In genomic region chr7:121689749-121690148, GRCh38 we compare ENCODE assay signal across 19 cellular contexts.
DNase-seq lines count a peak whose midpoint lies in the region; ATAC-seq, FAIRE-seq and TF ChIP-seq lines count a peak whose summit lies in the region.
"Had no signal": no experiment of that assay in that cellular context is flagged by ENCODE, and none has a peak within 500 bp of the region (broad histone marks: within the 10 kb centered on the region; RNA-seq: fewer than 3 reads in every experiment).

No MANE protein-coding gene starts in this region.

- no peak for ATAC-seq in SK-N-SH treated with all-trans-retinoic acid at 6 μM for 48 hours
- no peak for ATAC-seq in GM21576 (IDR thresholded peaks at IDR 0.05; ENCODE audit: unreplicated experiment)
- no peak for ATAC-seq in GM18519 (IDR thresholded peaks at IDR 0.05; ENCODE audit: low FRiP score, unreplicated experiment)
- ATAC-seq: A549, HepG2 had no signal

- intact Hi-C loops in activated CD4-positive, alpha-beta T cell treated with anti-CD3 and anti-CD28 coated beads, Interleukin-2, amount 10 ng/mL, durations not matched to agents 24 days and 14 days (cut with micrococcal nuclease): no loop called here

- H4K20me1 ChIP-seq in SK-N-SH (ENCODE audit: insufficient read depth) (no peaks in the 10 kb centered on the region), astrocyte (ENCODE audit: insufficient read depth, low read length) (no peaks in the 10 kb centered on the region), keratinocyte (ENCODE audit: control insufficient read depth, extremely low read depth, insufficient read depth, low read length) (no peaks in the 10 kb centered on the region)

- no peak for TF ChIP-seq RAD21 in SK-N-SH (IDR thresholded peaks at IDR 0.05; ENCODE audit: low read length)

- POLR2A ChIA-PET in SK-N-SH (lab: Yijun Ruan, JAX): no interaction called here

- H3K79me2 ChIP-seq in SK-N-SH (ENCODE audit: insufficient read depth): no peaks in the 10 kb centered on the region
- no peaks in the 10 kb centered on the region for H3K79me2 ChIP-seq in astrocyte (ENCODE audit: insufficient read depth, low read length)
- H3K79me2 ChIP-seq in keratinocyte (ENCODE audit: control insufficient read depth, insufficient read depth, low read length): no peaks in the 10 kb centered on the region

- H3K4me2 ChIP-seq in SK-N-SH (no peak overlapping the region), astrocyte (ENCODE audit: low read length) (no peak overlapping the region), keratinocyte (ENCODE audit: control insufficient read depth, extremely low read depth, insufficient read depth, low read depth, low read length) (no peak overlapping the region)
- H3K4me2 ChIP-seq: A549 had no signal

- H2AFZ ChIP-seq in SK-N-SH (ENCODE audit: low read depth) (no peak overlapping the region), astrocyte (ENCODE audit: low read depth, low read length) (no peak overlapping the region), keratinocyte (ENCODE audit: control insufficient read depth, low read length) (no peak overlapping the region)

- CTCF ChIA-PET in SK-N-SH (lab: Yijun Ruan, JAX): interaction anchor here (1.1 to 1.4 kb wide), 2 partner anchors 11 to 305 kb away, joined by 4 read pairs; no protein-coding TSS in a partner anchor

- no peaks in the 10 kb centered on the region for H3K36me3 ChIP-seq in SK-N-SH (replicated peaks in 1 of 2; ENCODE audit: control insufficient read depth in 1 of 2, insufficient read depth in 2 of 2, low read length in 1 of 2)
- H3K36me3 ChIP-seq in astrocyte (ENCODE audit: insufficient read depth, low read length): no peaks in the 10 kb centered on the region
- H3K36me3 ChIP-seq in keratinocyte (ENCODE audit: control insufficient read depth in 2 of 2, extremely low read depth in 1 of 2, insufficient read depth in 2 of 2, low read length in 2 of 2): no peaks in the 10 kb centered on the region

- no peaks in the 10 kb centered on the region for H3K9me1 ChIP-seq in keratinocyte (ENCODE audit: control insufficient read depth, extremely low read depth, insufficient read depth, low read length)

- H3K4me1 ChIP-seq in SK-N-SH (ENCODE audit: control insufficient read depth in 1 of 2, insufficient read depth in 2 of 2, low read depth in 1 of 2, low read length in 1 of 2): no peaks in the 10 kb centered on the region
- H3K4me1 ChIP-seq in astrocyte (ENCODE audit: insufficient read depth, low read length): no peaks in the 10 kb centered on the region
- H3K4me1 ChIP-seq in keratinocyte (ENCODE audit: control insufficient read depth, extremely low read depth, insufficient read depth, low read length): no peaks in the 10 kb centered on the region
- H3K4me1 ChIP-seq: A549, Caco-2 had no signal

- no peaks in the 10 kb centered on the region for H3K27me3 Mint-ChIP-seq in astrocyte (ENCODE audit: low read depth, unreplicated experiment)
- no peaks in the 10 kb centered on the region for H3K27me3 Mint-ChIP-seq in activated CD4-positive, alpha-beta T cell treated with anti-CD3 and anti-CD28 coated beads, Interleukin-2, amount 10 ng/mL, durations not matched to agents 24 days and 14 days
- H3K27me3 Mint-ChIP-seq: CD4-positive, alpha-beta T cell had no signal

- TF ChIP-seq CTCF in SK-N-SH (IDR thresholded peaks at IDR 0.05) (no peak), astrocyte (IDR thresholded peaks at IDR 0.05; ENCODE audit: insufficient read depth, low read depth, low read length) (no peak), keratinocyte (optimal IDR thresholded peaks at IDR 0.05 in 1 of 3, IDR thresholded peaks at IDR 0.05 in 1 of 3, conservative IDR thresholded peaks at IDR 0.05 in 1 of 3; ENCODE audit: extremely low read depth in 1 of 3, insufficient read depth in 2 of 3, low read length in 3 of 3) (no peak)

- H3K9me2 ChIP-seq in SK-N-SH: no peaks in the 10 kb centered on the region

- FAIRE-seq in astrocyte (lab: Jason Lieb, UNC) (peak; percentile 5), keratinocyte (lab: Jason Lieb, UNC) (peak; percentile 43)
- FAIRE-seq: A549, D721Med, G401.6, GM12891, HepG2 had no signal

- H3K9ac ChIP-seq in SK-N-SH (no peak overlapping the region), astrocyte (ENCODE audit: low read length) (no peak overlapping the region), keratinocyte (ENCODE audit: control insufficient read depth, extremely low read depth, insufficient read depth, low read length) (no peak overlapping the region)

- H3K4me1 Mint-ChIP-seq in astrocyte (ENCODE audit: low read depth, unreplicated experiment): no peaks in the 10 kb centered on the region
- no peaks in the 10 kb centered on the region for H3K4me1 Mint-ChIP-seq in activated CD4-positive, alpha-beta T cell treated with anti-CD3 and anti-CD28 coated beads, Interleukin-2, amount 10 ng/mL, durations not matched to agents 24 days and 14 days

- no peaks in the 10 kb centered on the region for H3F3A ChIP-seq in SK-N-SH (replicated peaks; ENCODE audit: insufficient read depth)

- dilution Hi-C loops in keratinocyte (cut with MboI; ENCODE audit: extremely low pct_ligation_motif_present, low sequenced_read_pairs): no loop called here

- DNase-seq in SK-N-SH (no peak), astrocyte (ENCODE audit: low read depth) (no peak), keratinocyte (ENCODE audit: low read depth, low spot score) (no peak)
- no peak for DNase-seq in activated CD4-positive, alpha-beta T cell treated with anti-CD3 and anti-CD28 coated beads, Interleukin-2, amount 10 ng/mL, durations not matched to agents 24 days and 14 days
- DNase-seq: AML-193; Caco-2; CD4-positive, alpha-beta T cell; GOT3; H7 had no signal

- H3K27me3 ChIP-seq in SK-N-SH (ENCODE audit: insufficient read depth): peaks cover 2% of the 10 kb centered on the region; the same call in 1 of the 2 replicates
- H3K27me3 ChIP-seq in astrocyte (ENCODE audit: insufficient read depth, low read length): no peaks in the 10 kb centered on the region
- H3K27me3 ChIP-seq in keratinocyte (ENCODE audit: control insufficient read depth, extremely low read depth, insufficient read depth, low read length): no peaks in the 10 kb centered on the region

- H3K27ac Mint-ChIP-seq in astrocyte (ENCODE audit: unreplicated experiment): no peak overlapping the region
- no peak overlapping the region for H3K27ac Mint-ChIP-seq in activated CD4-positive, alpha-beta T cell treated with anti-CD3 and anti-CD28 coated beads, Interleukin-2, amount 10 ng/mL, durations not matched to agents 24 days and 14 days
- H3K27ac Mint-ChIP-seq: CD4-positive, alpha-beta T cell had no signal

- no peaks in the 10 kb centered on the region for H3K9me3 Mint-ChIP-seq in astrocyte (ENCODE audit: unreplicated experiment)
- H3K9me3 Mint-ChIP-seq in activated CD4-positive, alpha-beta T cell treated with anti-CD3 and anti-CD28 coated beads, Interleukin-2, amount 10 ng/mL, durations not matched to agents 24 days and 14 days: no peaks in the 10 kb centered on the region

- H3K27ac ChIP-seq in SK-N-SH (ENCODE audit: low read depth in 2 of 2, low read length in 1 of 2) (no peak overlapping the region), astrocyte (ENCODE audit: low read depth, low read length) (no peak overlapping the region), keratinocyte (ENCODE audit: control insufficient read depth, insufficient read depth, low read length) (no peak overlapping the region)
- H3K27ac ChIP-seq: 22Rv1, A549, C4-2B had no signal

- H3K4me3 ChIP-seq in SK-N-SH (ENCODE audit: low read depth in 2 of 2, low read length in 1 of 2) (no peak overlapping the region), astrocyte (ENCODE audit: insufficient read depth, low read depth, low read length) (no peak overlapping the region), keratinocyte (ENCODE audit: control insufficient read depth in 2 of 3, extremely low read depth in 1 of 3, insufficient read depth in 2 of 3, low read depth in 1 of 3, low read length in 3 of 3) (no peak overlapping the region)
- H3K4me3 ChIP-seq: A549 had no signal

- WGBS in SK-N-SH (ENCODE audit: low lambda C conversion rate): 6% methylated on average over 3 of the region's 3 CpGs

- H3K9me3 ChIP-seq in SK-N-SH (no peaks in the 10 kb centered on the region), astrocyte (ENCODE audit: insufficient read depth, low read depth, low read length) (no peaks in the 10 kb centered on the region), keratinocyte (ENCODE audit: control insufficient read depth, low read depth, low read length) (no peaks in the 10 kb centered on the region)
- H3K9me3 ChIP-seq: A549, Caco-2 had no signal

- H3K36me3 Mint-ChIP-seq in astrocyte (ENCODE audit: low read depth, unreplicated experiment): no peaks in the 10 kb centered on the region
- no peaks in the 10 kb centered on the region for H3K36me3 Mint-ChIP-seq in activated CD4-positive, alpha-beta T cell treated with anti-CD3 and anti-CD28 coated beads, Interleukin-2, amount 10 ng/mL, durations not matched to agents 24 days and 14 days (ENCODE audit: low read depth)

- no peak overlapping the region for H3K4me3 Mint-ChIP-seq in astrocyte (ENCODE audit: unreplicated experiment)
- H3K4me3 Mint-ChIP-seq in activated CD4-positive, alpha-beta T cell treated with anti-CD3 and anti-CD28 coated beads, Interleukin-2, amount 10 ng/mL, durations not matched to agents 24 days and 14 days: no peak overlapping the region
- H3K4me3 Mint-ChIP-seq: CD4-positive, alpha-beta T cell had no signal

- TF ChIP-seq EP300 in SK-N-SH (IDR thresholded peaks at IDR 0.05; ENCODE audit: borderline replicate concordance in 1 of 2, low read depth in 1 of 2, low read length in 1 of 2): no peak

TF ChIP-seq in SK-N-SH, 30 proteins besides CTCF, POLR2A, EP300 and RAD21 (continues in another document):
- TF ChIP-seq NRF1 (IDR thresholded peaks at IDR 0.05; ENCODE audit: low read depth, low read length): no peak

TF ChIP-seq in SK-N-SH treated with all-trans-retinoic acid at 6 μM for 48 hours, 23 proteins besides CTCF, POLR2A, EP300 and RAD21 (continues in another document):
- TF ChIP-seq ESRRG (CRISPR knock-in tag; IDR thresholded peaks at IDR 0.05) (no peak), PPARA (CRISPR knock-in tag; IDR thresholded peaks at IDR 0.05; ENCODE audit: borderline replicate concordance) (no peak), TCF4 (CRISPR knock-in tag; IDR thresholded peaks at IDR 0.05; ENCODE audit: borderline replicate concordance) (no peak), OSR1 (CRISPR knock-in tag; IDR thresholded peaks at IDR 0.05) (no peak), SNAI2 (CRISPR knock-in tag; IDR thresholded peaks at IDR 0.05) (no peak), ARNTL (CRISPR knock-in tag; IDR thresholded peaks at IDR 0.05; ENCODE audit: borderline replicate concordance, low read depth) (no peak), ZFP3 (CRISPR knock-in tag; IDR thresholded peaks at IDR 0.05) (no peak)
